In the genomic region with DNA sequence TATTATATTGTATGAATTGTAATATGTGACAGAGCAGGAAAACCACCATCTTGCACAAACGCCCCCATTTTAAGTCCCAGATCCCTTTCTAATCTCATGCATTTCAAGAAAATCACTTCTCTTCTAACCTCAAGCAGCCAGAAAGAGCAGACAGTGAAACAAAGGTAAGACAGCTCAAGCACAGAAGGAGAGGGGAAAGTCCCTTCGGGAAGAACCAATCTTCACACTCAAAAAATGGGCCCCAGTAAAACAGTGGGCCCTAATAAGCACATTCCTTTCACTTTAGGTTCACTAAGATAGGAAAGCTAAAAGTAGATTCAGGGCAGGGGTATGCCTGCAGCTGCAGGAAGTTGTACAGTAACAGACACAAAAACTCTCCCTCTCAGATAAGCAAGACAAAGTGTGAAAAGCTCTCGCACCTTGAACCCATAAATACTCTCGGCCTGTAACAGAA, we compare ENCODE assay signal across 19 cellular contexts.
DNase-seq lines count a peak whose midpoint lies in the region; ATAC-seq and TF ChIP-seq lines count a peak whose summit lies in the region.
"Had no signal": no experiment of that assay in that cellular context is flagged by ENCODE, and none has a peak within 500 bp of the region (broad histone marks: within the 10 kb centered on the region; RNA-seq: fewer than 3 reads in every experiment).

No MANE protein-coding gene starts in this region.

- no peaks in the 10 kb centered on the region for H3K36me3 Mint-ChIP-seq in neural progenitor cell

- no peaks in the 10 kb centered on the region for H3K27me3 Mint-ChIP-seq in neural progenitor cell (ENCODE audit: insufficient read depth, low read depth)
- H3K27me3 Mint-ChIP-seq: natural killer cell treated with Interleukin-12 subunit alpha and Interleukin-12 subunit beta and Interleukin-15 and Interleukin-18, amount 100 ng/mL, for 72 hours had no signal

- no peaks in the 10 kb centered on the region for H4K20me1 ChIP-seq in neural progenitor cell (ENCODE audit: low read depth)
- H4K20me1 ChIP-seq: BLaER1 treated with 17β-estradiol and CSF1 and Interleukin-3, amounts not matched to agents 10 nM and 100 nM had no signal

- H3K36me3 ChIP-seq in neural progenitor cell (no peaks in the 10 kb centered on the region), Peyer's patch (no peaks in the 10 kb centered on the region)
- H3K36me3 ChIP-seq: BLaER1 treated with 17β-estradiol and CSF1 and Interleukin-3, amounts not matched to agents 10 nM and 100 nM; left ventricle myocardium inferior; MG63; SJSA1; upper lobe of right lung had no signal

- H3K9me3 Mint-ChIP-seq in neural progenitor cell = no peaks in the 10 kb centered on the region

- H3F3A ChIP-seq in neural progenitor cell (ENCODE audit: low read depth) = no peaks in the 10 kb centered on the region

- no peak overlapping the region for H3K9ac ChIP-seq in neural progenitor cell
- H3K9ac ChIP-seq: BLaER1 treated with 17β-estradiol and CSF1 and Interleukin-3, amounts not matched to agents 10 nM and 100 nM had no signal

- TF ChIP-seq CTCF in neural progenitor cell (IDR thresholded peaks at IDR 0.05) (no peak), Peyer's patch (IDR thresholded peaks at IDR 0.05) (no peak)

- no peak overlapping the region for H3K27ac ChIP-seq in neural progenitor cell
- no peak overlapping the region for H3K27ac ChIP-seq in Peyer's patch
- H3K27ac ChIP-seq: BLaER1 treated with 17β-estradiol and CSF1 and Interleukin-3, amounts not matched to agents 10 nM and 100 nM; left ventricle myocardium inferior; SJSA1; upper lobe of right lung had no signal

- peak; percentile 87 for ATAC-seq in GM18858 (IDR thresholded peaks at IDR 0.05; ENCODE audit: unreplicated experiment)
- ATAC-seq in HG02642 (IDR thresholded peaks at IDR 0.05; ENCODE audit: poor library complexity, unreplicated experiment) = peak; percentile 58
- ATAC-seq: natural killer cell treated with Interleukin-12 subunit alpha and Interleukin-12 subunit beta and Interleukin-15 and Interleukin-18, amount 100 ng/mL, for 72 hours; upper lobe of right lung had no signal

- no peak overlapping the region for H3K4me3 Mint-ChIP-seq in neural progenitor cell
- H3K4me3 Mint-ChIP-seq: natural killer cell treated with Interleukin-12 subunit alpha and Interleukin-12 subunit beta and Interleukin-15 and Interleukin-18, amount 100 ng/mL, for 72 hours had no signal

- no peaks in the 10 kb centered on the region for H3K79me2 ChIP-seq in neural progenitor cell (ENCODE audit: low read depth)

- TF ChIP-seq POLR2A in Peyer's patch (IDR thresholded peaks at IDR 0.05) = no peak

- no peak overlapping the region for H3K4me2 ChIP-seq in neural progenitor cell

- H3K4me1 ChIP-seq in neural progenitor cell = no peaks in the 10 kb centered on the region
- H3K4me1 ChIP-seq in Peyer's patch = no peaks in the 10 kb centered on the region
- H3K4me1 ChIP-seq: left ventricle myocardium inferior, SJSA1, upper lobe of right lung had no signal

- H3K27me3 ChIP-seq in neural progenitor cell (no peaks in the 10 kb centered on the region), Peyer's patch (no peaks in the 10 kb centered on the region)
- H3K27me3 ChIP-seq: BLaER1 treated with 17β-estradiol and CSF1 and Interleukin-3, amounts not matched to agents 10 nM and 100 nM; MG63; SJSA1; upper lobe of right lung had no signal

- H3K27ac Mint-ChIP-seq in neural progenitor cell = peak overlapping the region; percentile 17
- H3K27ac Mint-ChIP-seq: natural killer cell treated with Interleukin-12 subunit alpha and Interleukin-12 subunit beta and Interleukin-15 and Interleukin-18, amount 100 ng/mL, for 72 hours had no signal

- no peaks in the 10 kb centered on the region for H3K9me3 ChIP-seq in neural progenitor cell (ENCODE audit: low read depth)
- H3K9me3 ChIP-seq in Peyer's patch = no peaks in the 10 kb centered on the region
- H3K9me3 ChIP-seq: BLaER1 treated with 17β-estradiol and CSF1 and Interleukin-3, amounts not matched to agents 10 nM and 100 nM; MG63; SJSA1; upper lobe of right lung had no signal

- no peak overlapping the region for H3K4me3 ChIP-seq in neural progenitor cell
- no peak overlapping the region for H3K4me3 ChIP-seq in Peyer's patch
- H3K4me3 ChIP-seq: BLaER1 treated with 17β-estradiol and CSF1 and Interleukin-3, amounts not matched to agents 10 nM and 100 nM; left ventricle myocardium inferior; MG63; SJSA1; upper lobe of right lung had no signal

- peak overlapping the region; percentile 99 for H2AFZ ChIP-seq in neural progenitor cell (replicated peaks)

- DNase-seq in Kasumi-1 (lab: John Stamatoyannopoulos, UW) (peak; percentile 8 to 10), neural progenitor cell (ENCODE audit: low spot score) (no peak), NCI-H226 (no peak), Peyer's patch (no peak), NCI-H510A (lab: John Stamatoyannopoulos, UW) (no peak)
- DNase-seq: activated gamma-delta T cell; dermis blood vessel endothelial cell; DMS79; left ventricle myocardium inferior; MG63; NCI-H2107; retina; stimulated activated CD4-positive, alpha-beta T cell treated with anti-CD3 and anti-CD28 coated beads, Interleukin-2, amount 100 ng/mL, for 48 hours; upper lobe of right lung had no signal

- H3K4me1 Mint-ChIP-seq in neural progenitor cell = no peaks in the 10 kb centered on the region

Comparison
In these comparisons a context has a peak if more than half of its experiments do, and no peak if none do; other contexts are left out.
1. DNase-seq: peak in Kasumi-1 (2 of 2); none in neural progenitor cell (single experiment), NCI-H226 (single experiment), Peyer's patch (0 of 3) and NCI-H510A (single experiment).